In genomic region chr4:11271263-11271662, GRCh38 we compare ENCODE assay signal across 23 cellular contexts.
DNase-seq lines count a peak whose midpoint lies in the region; ATAC-seq and TF ChIP-seq lines count a peak whose summit lies in the region.
"Had no signal": no experiment of that assay in that cellular context is flagged by ENCODE, and none has a peak within 500 bp of the region (broad histone marks: within the 10 kb centered on the region; RNA-seq: fewer than 3 reads in every experiment).

No MANE protein-coding gene starts in this region.

- H3K4me1 ChIP-seq in Peyer's patch (no peaks in the 10 kb centered on the region), mucosa of rectum (ENCODE audit: control insufficient read depth in 2 of 2, insufficient read depth in 2 of 2, low read length in 2 of 2) (peaks cover 0 to 5% of the 10 kb centered on the region in 2 donors), transverse colon (peaks cover 0 to 20% (median 2%) of the 10 kb centered on the region in 4 donors)
- H3K4me1 ChIP-seq: A549; BE2C; BLaER1 treated with 17β-estradiol and CSF1 and Interleukin-3, amounts not matched to agents 10 nM and 100 nM; HAP-1 had no signal

- no peaks in the 10 kb centered on the region for H3K27me3 ChIP-seq in Peyer's patch
- H3K27me3 ChIP-seq in mucosa of rectum (ENCODE audit: control insufficient read depth in 2 of 2, insufficient read depth in 2 of 2, low read length in 2 of 2): no peaks in the 10 kb centered on the region
- no peaks in the 10 kb centered on the region for H3K27me3 ChIP-seq in transverse colon
- H3K27me3 ChIP-seq: BE2C; BLaER1 treated with 17β-estradiol and CSF1 and Interleukin-3, amounts not matched to agents 10 nM and 100 nM had no signal

- TF ChIP-seq CTCF in Peyer's patch (IDR thresholded peaks at IDR 0.05): no peak
- no peak for TF ChIP-seq CTCF in transverse colon (IDR thresholded peaks at IDR 0.05)

- WGBS in transverse colon (ENCODE audit: low coverage in 1 of 2), 2 donors: 46 to 47% methylated on average over 3 to 4 of the region's 4 CpGs

- H3K4me3 ChIP-seq in Peyer's patch (no peak overlapping the region), mucosa of rectum (ENCODE audit: low read length in 2 of 2) (peak overlapping the region in 1 of 2 donors; percentile 55), transverse colon (no peak overlapping the region)
- H3K4me3 ChIP-seq: A549; BLaER1 treated with 17β-estradiol and CSF1 and Interleukin-3, amounts not matched to agents 10 nM and 100 nM; GM12878; HAP-1 had no signal

- TF ChIP-seq EP300 in transverse colon (IDR thresholded peaks at IDR 0.05; ENCODE audit: low read depth): no peak

- ATAC-seq in left colon: peak; percentile 97
- ATAC-seq in HG03139 (IDR thresholded peaks at IDR 0.05; ENCODE audit: unreplicated experiment): no peak
- ATAC-seq: A549, GM12878 had no signal

- H3K9me3 ChIP-seq in Peyer's patch (no peaks in the 10 kb centered on the region), mucosa of rectum (ENCODE audit: control insufficient read depth in 2 of 2, low read length in 2 of 2) (peaks cover 0 to 6% of the 10 kb centered on the region in 2 donors), transverse colon (no peaks in the 10 kb centered on the region)
- H3K9me3 ChIP-seq: A549, BE2C, HAP-1 had no signal

- no peak overlapping the region for H3K9ac ChIP-seq in mucosa of rectum (ENCODE audit: low read depth in 1 of 2, low read length in 2 of 2)
- H3K9ac ChIP-seq: BLaER1 treated with 17β-estradiol and CSF1 and Interleukin-3, amounts not matched to agents 10 nM and 100 nM had no signal

- DNase-seq in Peyer's patch: peak in 2 of 3 donors; percentile 60 to 62
- DNase-seq in left colon: peak; percentile 44 to 46
- peak; percentile 68 for DNase-seq in transverse colon
- DNase-seq in NCI-H187 treated with DMSO at 0.1 percent for 48 hours (lab: John Stamatoyannopoulos, UW): no peak
- DNase-seq in activated T-cell treated with anti-CD3 and anti-CD28 coated beads, Interleukin-2, amount 50 U/mL, for 48 hours: no peak
- DNase-seq: 8988T; ACHN; AML-193; BE2C; CD4-positive, alpha-beta T cell; CD8-positive, alpha-beta memory T cell; DMS 273 treated with DMSO at 0.1 percent for 48 hours; DMS79; EL; GDM1; GOT3; HFFc6 had no signal

- TF ChIP-seq POLR2A in Peyer's patch (IDR thresholded peaks at IDR 0.05): no peak
- TF ChIP-seq POLR2A in transverse colon (IDR thresholded peaks at IDR 0.05): no peak

- intact Hi-C loops in left colon (cut with DNase I, micrococcal nuclease) (no loop called here), transverse colon (cut with DNase I; ENCODE audit: low total_unique reads) (no loop called here)

- in situ Hi-C loops in transverse colon (cut with MboI; ENCODE audit: low pct_ligation_motif_present in 1 of 4, low pct_unique_long_range_greater_than_20kb in 1 of 4, low sequenced_read_pairs in 3 of 4): loop anchor here in 1 of 4 donors (25.0 kb wide), 1 partner anchor 109 kb away; no protein-coding TSS in a partner anchor

- H3K36me3 ChIP-seq in Peyer's patch: no peaks in the 10 kb centered on the region
- no peaks in the 10 kb centered on the region for H3K36me3 ChIP-seq in mucosa of rectum (ENCODE audit: control insufficient read depth in 2 of 2, insufficient read depth in 2 of 2, low read length in 2 of 2)
- no peaks in the 10 kb centered on the region for H3K36me3 ChIP-seq in transverse colon
- H3K36me3 ChIP-seq: BE2C; BLaER1 treated with 17β-estradiol and CSF1 and Interleukin-3, amounts not matched to agents 10 nM and 100 nM; HAP-1 had no signal

- H3K27ac ChIP-seq in Peyer's patch (no peak overlapping the region), mucosa of rectum (ENCODE audit: low read depth in 2 of 2, low read length in 2 of 2) (peak overlapping the region; percentile 52 to 59), transverse colon (peak overlapping the region in 3 of 4 donors; percentile 34 to 70 (median 65))
- H3K27ac ChIP-seq: A549; BLaER1 treated with 17β-estradiol and CSF1 and Interleukin-3, amounts not matched to agents 10 nM and 100 nM had no signal

Comparison
In these comparisons a context has a peak if more than half of its experiments do, and no peak if none do; other contexts are left out.
1. DNase-seq: peak in Peyer's patch (2 of 3), left colon (2 of 2) and transverse colon (single experiment); none in NCI-H187 treated with DMSO at 0.1 percent for 48 hours (single experiment) and activated T-cell treated with anti-CD3 and anti-CD28 coated beads, Interleukin-2, amount 50 U/mL, for 48 hours (0 of 2).
2. H3K27ac ChIP-seq: peak in mucosa of rectum (2 of 2) and transverse colon (3 of 4); none in Peyer's patch (0 of 4).